ENCODE assay signal across 8 cellular contexts in genomic region chr12:85835810-85836715, GRCh38. TPM values are rescaled to one million over a fixed set of nuclear protein-coding genes. Genes with fewer than 3 reads are reported as not detected.
DNase-seq lines count a peak whose midpoint lies in the region; ATAC-seq, FAIRE-seq and TF ChIP-seq lines count a peak whose summit lies in the region.

Gene RASSF9, minus strand, starts transcription at chr12:85836409. Its CDS starts 208 bp downstream, at chr12:85836201.

- H3K4me1 ChIP-seq in HCT116 (ENCODE audit: control insufficient read depth in 1 of 2, insufficient read depth in 2 of 2, low read length in 2 of 2) (no peaks in the 10 kb centered on the region), small intestine (ENCODE audit: control insufficient read depth in 2 of 2, insufficient read depth in 1 of 2, low read depth in 1 of 2, low read length in 1 of 2) (no peaks in the 10 kb centered on the region)
- no peaks in the 10 kb centered on the region for H3K4me1 ChIP-seq in naive thymus-derived CD4-positive, alpha-beta T cell (ENCODE audit: control insufficient read depth in 2 of 2, insufficient read depth in 2 of 2, low read length in 2 of 2)

- no peak within 1 kb of the TSS for H3K9ac ChIP-seq in HCT116 (ENCODE audit: low read length)

- ATAC-seq in HCT116: no peak
- no peak for ATAC-seq in naive thymus-derived CD4-positive, alpha-beta T cell
- no peak for ATAC-seq in HG03378 (IDR thresholded peaks at IDR 0.05; ENCODE audit: unreplicated experiment)
- ATAC-seq in GM18511 (IDR thresholded peaks at IDR 0.05; ENCODE audit: unreplicated experiment): no peak

- H3K9me3 ChIP-seq in HCT116 (ENCODE audit: control insufficient read depth in 1 of 2, insufficient read depth in 1 of 2, low read depth in 1 of 2, low read length in 2 of 2) (no peaks in the 10 kb centered on the region), small intestine (ENCODE audit: control insufficient read depth, low read depth) (no peaks in the 10 kb centered on the region)
- no peaks in the 10 kb centered on the region for H3K9me3 ChIP-seq in naive thymus-derived CD4-positive, alpha-beta T cell (ENCODE audit: control insufficient read depth in 2 of 3, low read length in 3 of 3)

- no peaks in the 10 kb centered on the region for H3K9me3 Mint-ChIP-seq in naive thymus-derived CD4-positive, alpha-beta T cell

- no peaks in the 10 kb centered on the region for H3K36me3 ChIP-seq in HCT116 (ENCODE audit: control insufficient read depth in 1 of 2, insufficient read depth in 2 of 2, low read length in 2 of 2)
- no peaks in the 10 kb centered on the region for H3K36me3 ChIP-seq in small intestine (ENCODE audit: control insufficient read depth in 2 of 2, insufficient read depth in 2 of 2, low read length in 2 of 2)
- no peaks in the 10 kb centered on the region for H3K36me3 ChIP-seq in naive thymus-derived CD4-positive, alpha-beta T cell (ENCODE audit: control insufficient read depth in 2 of 3, insufficient read depth in 3 of 3, low read length in 3 of 3)

- POLR2A ChIA-PET in HCT116 (lab: Charles Lee): no interaction called here
- POLR2A ChIA-PET in naive thymus-derived CD4-positive, alpha-beta T cell (lab: Charles Lee): no interaction called here

- RAD21 ChIA-PET in HCT116 (lab: Charles Lee; ENCODE audit: low non-redundant PET in 1 of 2, low total read pairs in 2 of 2, uncharacterized antibody in 2 of 2, unreplicated experiment in 2 of 2): no interaction called here

- TF ChIP-seq POLR2A in HCT116 (IDR thresholded peaks at IDR 0.05; ENCODE audit: borderline replicate concordance, extremely low read depth, insufficient read depth, insufficient read length): no peak

- 0 out of 2 replicates have a peak within 1 kb of the TSS, but pooled peaks have one; percentile 3 for H3K4me2 ChIP-seq in HCT116 (ENCODE audit: low read length)

- H3K4me3 ChIP-seq in HCT116 (replicated peaks in 1 of 2; ENCODE audit: low read depth in 1 of 2, low read length in 2 of 2): no peak within 1 kb of the TSS
- H3K4me3 ChIP-seq in astrocyte of the cerebellum (ENCODE audit: low read depth, low read length): peak within 1 kb of the TSS; percentile 58
- H3K4me3 ChIP-seq in small intestine (ENCODE audit: low read depth in 1 of 2, low read length in 2 of 2): peak within 1 kb of the TSS in 1 of 2 donors; percentile 48
- no peak within 1 kb of the TSS for H3K4me3 ChIP-seq in naive thymus-derived CD4-positive, alpha-beta T cell (ENCODE audit: low read length)

- no peaks in the 10 kb centered on the region for H3K4me1 Mint-ChIP-seq in naive thymus-derived CD4-positive, alpha-beta T cell

- WGBS in small intestine, 3 donors: 6 to 14% (median 13%) methylated on average over 14 of the region's 14 CpGs

- H3K27ac ChIP-seq in HCT116 (ENCODE audit: low read depth, low read length) (no peak within 1 kb of the TSS), small intestine (ENCODE audit: low read depth in 1 of 2, low read length in 1 of 2) (peak within 1 kb of the TSS; percentile 59 to 65)
- no peak within 1 kb of the TSS for H3K27ac ChIP-seq in naive thymus-derived CD4-positive, alpha-beta T cell (ENCODE audit: low read depth, low read length)

- TF ChIP-seq RAD21 in HCT116 (IDR thresholded peaks at IDR 0.05; ENCODE audit: low read depth): no peak

- no peaks in the 10 kb centered on the region for H3K79me2 ChIP-seq in HCT116 (ENCODE audit: insufficient read depth, low read length)

- H3K36me3 Mint-ChIP-seq in naive thymus-derived CD4-positive, alpha-beta T cell: no peaks in the 10 kb centered on the region

- no peak for DNase-seq in HCT116 (ENCODE audit: low read depth, low spot score)
- peak; percentile 96 for DNase-seq in astrocyte of the cerebellum (ENCODE audit: low read depth)
- DNase-seq in iPS-NIHi11 (ENCODE audit: low spot score): peak; percentile 19
- peak; percentile 91 for DNase-seq in small intestine
- DNase-seq in activated CD8-positive, alpha-beta memory T cell treated with anti-CD3 and anti-CD28 coated beads, Interleukin-2, amount 50 U/mL, for 4 hours: no peak
- DNase-seq in naive thymus-derived CD4-positive, alpha-beta T cell: no peak

- CTCF ChIA-PET in HCT116 (lab: Charles Lee): no interaction called here
- CTCF ChIA-PET in naive thymus-derived CD4-positive, alpha-beta T cell (lab: Charles Lee): no interaction called here

- no peaks in the 10 kb centered on the region for H3K27me3 ChIP-seq in HCT116 (ENCODE audit: insufficient read depth, low read length)
- no peaks in the 10 kb centered on the region for H3K27me3 ChIP-seq in small intestine (ENCODE audit: control insufficient read depth in 2 of 2, insufficient read depth in 2 of 2, low read length in 2 of 2)
- H3K27me3 ChIP-seq in naive thymus-derived CD4-positive, alpha-beta T cell (ENCODE audit: control insufficient read depth in 2 of 2, insufficient read depth in 2 of 2, low read length in 2 of 2): no peaks in the 10 kb centered on the region

- H4K20me1 ChIP-seq in HCT116 (ENCODE audit: insufficient read depth): no peaks in the 10 kb centered on the region

- H3K4me3 Mint-ChIP-seq in naive thymus-derived CD4-positive, alpha-beta T cell: no peak within 1 kb of the TSS

- H3K9me2 ChIP-seq in HCT116 (ENCODE audit: insufficient read depth): no peaks in the 10 kb centered on the region

- no peak for FAIRE-seq in small intestine (lab: Jason Lieb, UNC)

- no TSS peak for BruUV-seq in HCT116 (replicated peaks; lab: Mats Ljungman, UMichigan)

- intact Hi-C loops in HCT116 (cut with micrococcal nuclease): no loop called here
- intact Hi-C loops in naive thymus-derived CD4-positive, alpha-beta T cell (cut with micrococcal nuclease): no loop called here

- peak within 1 kb of the TSS; percentile 29 for H2AFZ ChIP-seq in HCT116 (ENCODE audit: low read depth, low read length, poor library complexity, severe bottlenecking)

- no peaks in the 10 kb centered on the region for H3K27me3 Mint-ChIP-seq in naive thymus-derived CD4-positive, alpha-beta T cell

- in situ Hi-C loops in astrocyte of the cerebellum (cut with HindIII; ENCODE audit: low sequenced_read_pairs): no loop called here

- no peak within 1 kb of the TSS for H3K27ac Mint-ChIP-seq in naive thymus-derived CD4-positive, alpha-beta T cell

- TF ChIP-seq CTCF in HCT116 (IDR thresholded peaks at IDR 0.05 in 2 of 3, conservative IDR thresholded peaks at IDR 0.05 in 1 of 3; ENCODE audit: borderline replicate concordance in 1 of 3, insufficient read depth in 1 of 3, low read depth in 2 of 3, low read length in 2 of 3) (no peak), astrocyte of the cerebellum (IDR thresholded peaks at IDR 0.05; ENCODE audit: low read depth, low read length, missing control alignments) (no peak)

TF ChIP-seq in HCT116, 20 proteins besides CTCF, POLR2A, EP300 and RAD21:
- TF ChIP-seq ZNF274 (IDR thresholded peaks at IDR 0.05; ENCODE audit: low read depth, low read length) (no peak), ELF1 (IDR thresholded peaks at IDR 0.05; ENCODE audit: borderline replicate concordance, low read depth) (no peak), REST (IDR thresholded peaks at IDR 0.05; ENCODE audit: low read depth) (no peak), EZH2phosphoT487 (IDR thresholded peaks at IDR 0.05; ENCODE audit: borderline replicate concordance) (no peak), YY1 (IDR thresholded peaks at IDR 0.05; ENCODE audit: extremely low read depth, insufficient replicate concordance, low read depth, low read length) (no peak), MAX (IDR thresholded peaks at IDR 0.05) (no peak), EGR1 (IDR thresholded peaks at IDR 0.05; ENCODE audit: low read depth) (no peak), CEBPB (IDR thresholded peaks at IDR 0.05; ENCODE audit: low read depth) (no peak), POLR2AphosphoS5 (IDR thresholded peaks at IDR 0.05; ENCODE audit: low read depth, low read length) (no peak), SRF (IDR thresholded peaks at IDR 0.05; ENCODE audit: low read depth) (no peak), JUND (IDR thresholded peaks at IDR 0.05) (no peak), SP1 (IDR thresholded peaks at IDR 0.05; ENCODE audit: low read depth) (no peak), TCF7L2 (IDR thresholded peaks at IDR 0.05; ENCODE audit: borderline replicate concordance, extremely low read depth, insufficient read depth, insufficient read length) (no peak)

RNA-seq across cellular contexts. Expression of gene RASSF9, which starts in this region (rescaled TPM):
- total RNA-seq in HCT116 (2021; ENCODE audit: unreplicated experiment): not detected
- 0.01 TPM in 1 of 2 replicates, not detected in the other for polyA plus RNA-seq in HCT116 (2012)
- polyA plus RNA-seq in small intestine: 1 to 10 TPM in 1 of 3 donors, under 1 TPM in 2; 0.27 to 1.5 (median 0.45) TPM
- not detected for total RNA-seq in naive thymus-derived CD4-positive, alpha-beta T cell
- polyA plus RNA-seq in naive thymus-derived CD4-positive, alpha-beta T cell: not detected

Comparison
In these comparisons a context has a peak if more than half of its experiments do, and no peak if none do; other contexts are left out.
1. DNase-seq: peak in astrocyte of the cerebellum (single experiment), iPS-NIHi11 (single experiment) and small intestine (single experiment); none in HCT116 (single experiment), activated CD8-positive, alpha-beta memory T cell treated with anti-CD3 and anti-CD28 coated beads, Interleukin-2, amount 50 U/mL, for 4 hours (single experiment) and naive thymus-derived CD4-positive, alpha-beta T cell (0 of 9).
2. H3K27ac ChIP-seq: peak in small intestine (2 of 2); none in HCT116 (single experiment) and naive thymus-derived CD4-positive, alpha-beta T cell (single experiment).